Comparison of ENCODE assay signal across 8 cellular contexts in genomic region chr5:177133845-177134652, GRCh38. TPM values are rescaled to one million over a fixed set of nuclear protein-coding genes. Genes with fewer than 3 reads are reported as not detected.
DNase-seq lines count a peak whose midpoint lies in the region; ATAC-seq, FAIRE-seq and TF ChIP-seq lines count a peak whose summit lies in the region.

No MANE protein-coding gene starts in this region.

- intact Hi-C loops in Panc1 (cut with micrococcal nuclease; ENCODE audit: unreplicated experiment), result no loop called here
- intact Hi-C loops in Right ventricle myocardium superior (cut with DNase I), result loop anchor here (10.0 kb wide), 1 partner anchor 161 kb away; no protein-coding TSS in a partner anchor
- intact Hi-C loops in ovary (cut with DNase I), result loop anchor here in 1 of 4 donors (5.0 kb wide), 1 partner anchor 1472 kb away; no protein-coding TSS in a partner anchor

- POLR2A ChIA-PET in A549 (lab: Yijun Ruan, JAX) (interaction anchor here (1.0 to 1.3 kb wide), 2 partner anchors 20 to 60 kb away, joined by 3 read pairs; no protein-coding TSS in a partner anchor), Panc1 (lab: Charles Lee) (interaction anchor here (1.1 kb wide), 1 partner anchor 8 kb away, joined by 3 read pairs; no protein-coding TSS in a partner anchor)

- TF ChIP-seq CTCF in A549 (IDR thresholded peaks at IDR 0.05), result no peak
- no peak for TF ChIP-seq CTCF in Panc1 (IDR thresholded peaks at IDR 0.05)
- TF ChIP-seq CTCF in ovary (IDR thresholded peaks at IDR 0.05), result no peak

- TF ChIP-seq RAD21 in A549 (conservative IDR thresholded peaks at IDR 0.05 in 1 of 2, IDR thresholded peaks at IDR 0.05 in 1 of 2), result no peak

- peak overlapping the region; percentile 90 for H3K27ac Mint-ChIP-seq in activated naive CD4-positive, alpha-beta T cell treated with anti-CD3 and anti-CD28 coated beads, Interleukin-2, amount 10 ng/mL, durations not matched to agents 7 days and 5 days

- DNase-seq in A549 (ENCODE audit: low read depth in 1 of 2, low spot score in 1 of 2), result peak; percentile 38 to 63
- no peak for DNase-seq in Panc1 (ENCODE audit: low read depth, low spot score)
- peak; percentile 58 for DNase-seq in activated naive CD4-positive, alpha-beta T cell treated with anti-CD3 and anti-CD28 coated beads, Interleukin-2, amount 10 ng/mL, durations not matched to agents 7 days and 5 days
- peak; percentile 72 for DNase-seq in Right ventricle myocardium superior
- DNase-seq in ovary, result peak; percentile 40 to 67 (median 52)
- DNase-seq in NCI-H2107 (lab: John Stamatoyannopoulos, UW), result no peak

- CTCF ChIA-PET in A549 (lab: Yijun Ruan, JAX), result interaction anchor here (0.6 to 16.4 kb wide), 4 partner anchors 10 to 39 kb away, joined by 3 to 168 read pairs (median 3); no protein-coding TSS in a partner anchor
- CTCF ChIA-PET in Panc1 (lab: Charles Lee), result no interaction called here
- CTCF ChIA-PET in activated naive CD4-positive, alpha-beta T cell treated with anti-CD3 and anti-CD28 coated beads, Interleukin-2, amount 10 ng/mL, durations not matched to agents 7 days and 5 days (lab: Charles Lee), result interaction anchor here (1.0 to 1.5 kb wide), 3 partner anchors 9 to 176 kb away, joined by 3 to 4 read pairs (median 4); no protein-coding TSS in a partner anchor

- peak overlapping the region; percentile 92 for H3K4me2 ChIP-seq in A549

- peaks cover 26% of the 10 kb centered on the region for H3K36me3 Mint-ChIP-seq in activated naive CD4-positive, alpha-beta T cell treated with anti-CD3 and anti-CD28 coated beads, Interleukin-2, amount 10 ng/mL, durations not matched to agents 7 days and 5 days

- peak overlapping the region; percentile 94 to 96 for H3K27ac ChIP-seq in A549
- peak overlapping the region; percentile 84 for H3K27ac ChIP-seq in Panc1 (ENCODE audit: low read length)
- H3K27ac ChIP-seq in ovary, result peak overlapping the region; percentile 99

- H3K36me3 ChIP-seq in Panc1 (ENCODE audit: control insufficient read depth, insufficient read depth, low read length) (peaks cover 16% of the 10 kb centered on the region; the same call in 1 of the 2 replicates), ovary (no peaks in the 10 kb centered on the region)

- H3K4me3 ChIP-seq in A549 (peak overlapping the region; percentile 80), Panc1 (ENCODE audit: low read depth in 2 of 2, low read length in 2 of 2) (peak overlapping the region; percentile 59 to 84), ovary (peak overlapping the region; percentile 78)

- H3K4me3 Mint-ChIP-seq in activated naive CD4-positive, alpha-beta T cell treated with anti-CD3 and anti-CD28 coated beads, Interleukin-2, amount 10 ng/mL, durations not matched to agents 7 days and 5 days, result peak overlapping the region; percentile 88

- peaks cover 56% of the 10 kb centered on the region for H3K4me1 Mint-ChIP-seq in activated naive CD4-positive, alpha-beta T cell treated with anti-CD3 and anti-CD28 coated beads, Interleukin-2, amount 10 ng/mL, durations not matched to agents 7 days and 5 days

- H3K4me1 ChIP-seq in A549 (peaks cover 31% of the 10 kb centered on the region), Panc1 (ENCODE audit: control insufficient read depth, insufficient read depth, low read length) (peaks cover 29% of the 10 kb centered on the region), ovary (ENCODE audit: insufficient read depth) (peaks cover 15% of the 10 kb centered on the region)

- no peaks in the 10 kb centered on the region for H3K27me3 Mint-ChIP-seq in activated naive CD4-positive, alpha-beta T cell treated with anti-CD3 and anti-CD28 coated beads, Interleukin-2, amount 10 ng/mL, durations not matched to agents 7 days and 5 days

- TF ChIP-seq EP300 in A549 (IDR thresholded peaks at IDR 0.05), result no peak; a peak in 1 of 5 replicates
- TF ChIP-seq EP300 in ovary (IDR thresholded peaks at IDR 0.05), result no peak

- BruUV-seq in Panc1 (replicated peaks; lab: Mats Ljungman, UMichigan), result no TSS peak

- TF ChIP-seq POLR2A in A549 (IDR thresholded peaks at IDR 0.05; ENCODE audit: low read length) (peak; percentile 17; the same call in 1 of the 2 replicates), ovary (IDR thresholded peaks at IDR 0.05) (no peak)

- no peak for FAIRE-seq in A549 (lab: Jason Lieb, UNC)

- no peaks in the 10 kb centered on the region for H3K9me3 Mint-ChIP-seq in activated naive CD4-positive, alpha-beta T cell treated with anti-CD3 and anti-CD28 coated beads, Interleukin-2, amount 10 ng/mL, durations not matched to agents 7 days and 5 days

- in situ Hi-C loops in Panc1 (cut with HindIII; ENCODE audit: low pct_unique_long_range_greater_than_20kb, low sequenced_read_pairs), result no loop called here

- ATAC-seq in A549, result peak; percentile 56 to 75
- ATAC-seq in GM18519 (IDR thresholded peaks at IDR 0.05; ENCODE audit: low FRiP score, unreplicated experiment), result peak; percentile 17
- peak; percentile 29 for ATAC-seq in HG03045 (IDR thresholded peaks at IDR 0.05; ENCODE audit: unreplicated experiment)
- peak; percentile 62 for ATAC-seq in Panc1
- ATAC-seq in Right ventricle myocardium superior (ENCODE audit: poor library complexity), result peak; percentile 62

- no peaks in the 10 kb centered on the region for H3K27me3 ChIP-seq in Panc1 (ENCODE audit: control insufficient read depth, insufficient read depth, low read length)
- H3K27me3 ChIP-seq in ovary, result no peaks in the 10 kb centered on the region

- no peaks in the 10 kb centered on the region for H3K9me3 ChIP-seq in A549
- no peaks in the 10 kb centered on the region for H3K9me3 ChIP-seq in Panc1 (ENCODE audit: control insufficient read depth, insufficient read depth, low read depth, low read length)
- no peaks in the 10 kb centered on the region for H3K9me3 ChIP-seq in ovary

- 0% methylated on average over 18 of the region's 84 CpGs for WGBS in A549 (ENCODE audit: missing lambda C conversion rate)
- 0 to 1% (median 0%) methylated on average over 34 to 84 of the region's 84 CpGs for WGBS in ovary, 3 donors

TF ChIP-seq in A549, 52 proteins besides CTCF, POLR2A, EP300 and RAD21 (continues in another document):
- no peak for TF ChIP-seq RFX5 (IDR thresholded peaks at IDR 0.05)
- no peak for TF ChIP-seq FOXS1 (CRISPR knock-in tag; IDR thresholded peaks at IDR 0.05)
- no peak for TF ChIP-seq HOXB13 (CRISPR knock-in tag; IDR thresholded peaks at IDR 0.05; ENCODE audit: low read depth)
- TF ChIP-seq GATA3 (IDR thresholded peaks at IDR 0.05; ENCODE audit: borderline replicate concordance), result no peak
- no peak for TF ChIP-seq USF2 (IDR thresholded peaks at IDR 0.05)
- TF ChIP-seq BCL3 (IDR thresholded peaks at IDR 0.05), result 0 out of 3 replicates have a peak, but pooled peaks have one; percentile 29
- peak in 1 of 2 experiments; percentile 64; a peak in 3 of 5 replicates for TF ChIP-seq JUN (IDR thresholded peaks at IDR 0.05)
- no peak for TF ChIP-seq JUNB (IDR thresholded peaks at IDR 0.05)
- no peak for TF ChIP-seq TFCP2L1 (CRISPR knock-in tag; IDR thresholded peaks at IDR 0.05)
- no peak for TF ChIP-seq SMC3 (IDR thresholded peaks at IDR 0.05)
- TF ChIP-seq ZFP36 (IDR thresholded peaks at IDR 0.05; ENCODE audit: borderline replicate concordance, partially characterized antibody), result no peak
- no peak for TF ChIP-seq MAFK (IDR thresholded peaks at IDR 0.05; ENCODE audit: partially characterized antibody)

RNA-seq across cellular contexts. Expression of gene NSD1, which starts 0.5 kb away (rescaled TPM):
- polyA plus RNA-seq in A549 (2011; rRNA removed) (35.5 and 38.2 TPM in 2 replicates), A549 (2017; fragmentation: RNase III; extraction: RNeasy Plus Mini Kit Qiagen cat#74134 plus additional on column Dnase treatment) (15.2 to 16.7 TPM (median 16.3 TPM) in 3 replicates), ovary (10 to 100 TPM; 11.5 to 28.0 TPM)
- 6.2 and 8.1 TPM in 2 replicates for polyA plus RNA-seq in A549 (2012; cell fraction: cytosol; rRNA removed)
- polyA plus RNA-seq in A549 (2012; cell fraction: nucleus; rRNA removed), result 8.4 and 9.5 TPM in 2 replicates
- polyA minus RNA-seq in A549 (2011; rRNA and poly(A)+ RNA removed), result 56.8 and 59.0 TPM in 2 replicates
- total RNA-seq in Panc1 (2021; ENCODE audit: unreplicated experiment) (58.7 TPM), Right ventricle myocardium superior (33.6 TPM), ovary (100 to 1,000 TPM in 1 of 7 donors, 10 to 100 TPM in 6; 25.6 to 110 (median 83.2) TPM)
- 17.9 TPM for polyA plus RNA-seq in Panc1 (2012; ENCODE audit: insufficient read length)

RNA-seq across cellular contexts. Expression of gene FGFR4, which starts 47.3 kb away (rescaled TPM):
- polyA plus RNA-seq in A549 (2011; rRNA removed), result 31.8 and 34.7 TPM in 2 replicates
- 42.7 and 58.2 TPM in 2 replicates for polyA plus RNA-seq in A549 (2012; cell fraction: cytosol; rRNA removed)
- polyA plus RNA-seq in A549 (2012; cell fraction: nucleus; rRNA removed), result 140 and 196 TPM in 2 replicates
- 28.5 to 45.2 TPM (median 39.3 TPM) in 3 replicates for polyA plus RNA-seq in A549 (2017; fragmentation: RNase III; extraction: RNeasy Plus Mini Kit Qiagen cat#74134 plus additional on column Dnase treatment)
- polyA minus RNA-seq in A549 (2011; rRNA and poly(A)+ RNA removed), result 46.7 and 47.0 TPM in 2 replicates
- total RNA-seq in Panc1 (2021; ENCODE audit: unreplicated experiment), result 7.5 TPM
- 7.7 TPM for polyA plus RNA-seq in Panc1 (2012; ENCODE audit: insufficient read length)
- 2.3 TPM for total RNA-seq in Right ventricle myocardium superior
- 10 to 100 TPM; 15.5 to 90.3 (median 39.9) TPM for total RNA-seq in ovary
- polyA plus RNA-seq in ovary, result 10 to 100 TPM in 1 of 2 donors, 1 to 10 TPM in 1; 2.7 to 13.1 TPM

Comparison
In these comparisons a context has a peak if more than half of its experiments do, and no peak if none do; other contexts are left out.
1. DNase-seq: peak in A549 (2 of 2), activated naive CD4-positive, alpha-beta T cell treated with anti-CD3 and anti-CD28 coated beads, Interleukin-2, amount 10 ng/mL, durations not matched to agents 7 days and 5 days (single experiment), Right ventricle myocardium superior (single experiment) and ovary (5 of 5); none in Panc1 (single experiment) and NCI-H2107 (single experiment).
2. Peak in every context shown above with its lines, with median percentiles within 50 percentile points of each other: ATAC-seq, H3K27ac ChIP-seq and H3K4me3 ChIP-seq.